Comparison of ENCODE assay signal across 13 cellular contexts in genomic region chr1:17909634-17910033, GRCh38.
DNase-seq lines count a peak whose midpoint lies in the region; ATAC-seq, FAIRE-seq and TF ChIP-seq lines count a peak whose summit lies in the region.
"Had no signal": no experiment of that assay in that cellular context is flagged by ENCODE, and none has a peak within 500 bp of the region (broad histone marks: within the 10 kb centered on the region; RNA-seq: fewer than 3 reads in every experiment).

No MANE protein-coding gene starts in this region.

- no peaks in the 10 kb centered on the region for H3K9me3 Mint-ChIP-seq in chondrocyte (ENCODE audit: low read depth)

- intact Hi-C loops in lower lobe of right lung (cut with DNase I), result no loop called here

- H3K4me1 Mint-ChIP-seq in chondrocyte (ENCODE audit: low read depth), result no peaks in the 10 kb centered on the region

- no peak overlapping the region for H3K4me3 ChIP-seq in lower lobe of right lung
- H3K4me3 ChIP-seq: suprapubic skin had no signal

- peaks cover 45% of the 10 kb centered on the region for H3K27me3 Mint-ChIP-seq in chondrocyte (ENCODE audit: low read depth)

- H3K27me3 ChIP-seq in lower lobe of right lung (ENCODE audit: low read depth), result peaks cover 33% of the 10 kb centered on the region

- no peaks in the 10 kb centered on the region for H3K4me1 ChIP-seq in lower lobe of right lung
- H3K4me1 ChIP-seq: suprapubic skin had no signal

- no peak for FAIRE-seq in HTR-8/SVneo (lab: Jason Lieb, UNC)

- H3K4me3 Mint-ChIP-seq in chondrocyte (ENCODE audit: unreplicated experiment), result no peak overlapping the region

- TF ChIP-seq CTCF in chondrocyte (IDR thresholded peaks at IDR 0.05) (peak; percentile 26), lower lobe of right lung (IDR thresholded peaks at IDR 0.05) (peak; percentile 16)

- no peak overlapping the region for H3K27ac Mint-ChIP-seq in chondrocyte (ENCODE audit: unreplicated experiment)

- H3K36me3 Mint-ChIP-seq in chondrocyte (ENCODE audit: low read depth), result no peaks in the 10 kb centered on the region

- H3K36me3 ChIP-seq in lower lobe of right lung, result no peaks in the 10 kb centered on the region
- H3K36me3 ChIP-seq: suprapubic skin had no signal

- DNase-seq in CD1c-positive myeloid dendritic cell (ENCODE audit: extremely low spot score) (peak; percentile 2), HTR-8/SVneo (ENCODE audit: insufficient read length, low spot score) (peak; percentile 21), chondrocyte (ENCODE audit: low spot score) (peak; percentile 30), lower lobe of right lung (no peak), NCI-H1930 (lab: John Stamatoyannopoulos, UW) (no peak), D341Med (ENCODE audit: low spot score) (no peak)
- DNase-seq in activated CD4-positive, CD25-positive, alpha-beta regulatory T cell treated with anti-CD3 and anti-CD28 coated beads, Interleukin-2, amount 50 U/mL, for 72 hours, result no peak
- DNase-seq: dermis blood vessel endothelial cell, GOT3, left colon had no signal

- H3K27ac ChIP-seq in lower lobe of right lung, result no peak overlapping the region
- H3K27ac ChIP-seq: RWPE1, suprapubic skin had no signal

- H3K9me3 ChIP-seq in lower lobe of right lung, result no peaks in the 10 kb centered on the region

- ATAC-seq in lower lobe of right lung, result no peak
- ATAC-seq in HG02870 (IDR thresholded peaks at IDR 0.05; ENCODE audit: unreplicated experiment), result no peak
- ATAC-seq: left colon had no signal

Comparison
In these comparisons a context has a peak if more than half of its experiments do, and no peak if none do; other contexts are left out.
1. DNase-seq: peak in CD1c-positive myeloid dendritic cell (single experiment), HTR-8/SVneo (single experiment) and chondrocyte (single experiment); none in lower lobe of right lung (single experiment), NCI-H1930 (0 of 2), D341Med (single experiment) and activated CD4-positive, CD25-positive, alpha-beta regulatory T cell treated with anti-CD3 and anti-CD28 coated beads, Interleukin-2, amount 50 U/mL, for 72 hours (single experiment).